Comparison of ENCODE assay signal across 22 cellular contexts in genomic region chr7:142792129-142792528, GRCh38. TPM values are rescaled to one million over a fixed set of nuclear protein-coding genes. Genes with fewer than 3 reads are reported as not detected.
DNase-seq lines count a peak whose midpoint lies in the region; ATAC-seq lines count a peak whose summit lies in the region.
"Had no signal": no experiment of that assay in that cellular context is flagged by ENCODE, and none has a peak within 500 bp of the region (broad histone marks: within the 10 kb centered on the region; RNA-seq: fewer than 3 reads in every experiment).

No MANE protein-coding gene starts in this region.

- no peaks in the 10 kb centered on the region for H3K27me3 ChIP-seq in CD4-positive, CD25-positive, alpha-beta regulatory T cell (ENCODE audit: control insufficient read depth, insufficient read depth, low read length)

- CTCF ChIA-PET in activated CD8-positive, alpha-beta T cell treated with anti-CD3 and anti-CD28 coated beads, Interleukin-2, amount 10 ng/mL, durations not matched to agents 7 days and 5 days (lab: Charles Lee) = interaction anchor here (1.3 to 20.0 kb wide), 2 partner anchors 18 to 204 kb away, joined by 3 to 584 read pairs; no protein-coding TSS in a partner anchor

- no peaks in the 10 kb centered on the region for H3K9me3 ChIP-seq in CD4-positive, CD25-positive, alpha-beta regulatory T cell (ENCODE audit: control insufficient read depth in 2 of 2, low read length in 2 of 2)
- H3K9me3 ChIP-seq: BE2C, colonic mucosa, psoas muscle had no signal

- POLR2A ChIA-PET in activated CD8-positive, alpha-beta T cell treated with anti-CD3 and anti-CD28 coated beads, Interleukin-2, amount 10 ng/mL, durations not matched to agents 7 days and 5 days (lab: Charles Lee) = interaction anchor here (1.4 to 20.1 kb wide), 2 partner anchors 13 to 262 kb away, joined by 3 to 2065 read pairs; no protein-coding TSS in a partner anchor

- peak overlapping the region; percentile 100 for H3K27ac ChIP-seq in CD4-positive, CD25-positive, alpha-beta regulatory T cell (ENCODE audit: insufficient read depth, low read length, poor library complexity, severe bottlenecking)
- H3K27ac ChIP-seq: colonic mucosa, psoas muscle had no signal

- H3K9me3 Mint-ChIP-seq in T-helper 2 cell treated with Interferon-gamma antibody and Interleukin-4, amounts not matched to agents 5 μg/mL and 100 μg/mL, for 36 hours = no peaks in the 10 kb centered on the region
- peaks cover 0 to 6% (median 0%) of the 10 kb centered on the region in 7 donors for H3K9me3 Mint-ChIP-seq in CD4-positive, CD25-positive, alpha-beta regulatory T cell
- H3K9me3 Mint-ChIP-seq in activated CD8-positive, alpha-beta T cell treated with anti-CD3 and anti-CD28 coated beads, Interleukin-2, amount 10 ng/mL, durations not matched to agents 7 days and 5 days (ENCODE audit: insufficient read depth) = no peaks in the 10 kb centered on the region
- no peaks in the 10 kb centered on the region for H3K9me3 Mint-ChIP-seq in immature natural killer cell
- H3K9me3 Mint-ChIP-seq: brain had no signal

- peak overlapping the region; percentile 93 for H3K4me3 Mint-ChIP-seq in T-helper 2 cell treated with Interferon-gamma antibody and Interleukin-4, amounts not matched to agents 5 μg/mL and 100 μg/mL, for 36 hours
- peak overlapping the region; percentile 98 to 100 (median 99) for H3K4me3 Mint-ChIP-seq in CD4-positive, CD25-positive, alpha-beta regulatory T cell
- peak overlapping the region; percentile 90 for H3K4me3 Mint-ChIP-seq in activated CD8-positive, alpha-beta T cell treated with anti-CD3 and anti-CD28 coated beads, Interleukin-2, amount 10 ng/mL, durations not matched to agents 7 days and 5 days
- H3K4me3 Mint-ChIP-seq in immature natural killer cell = peak overlapping the region; percentile 41 to 95 (median 63)
- H3K4me3 Mint-ChIP-seq: brain had no signal

- peaks cover 40% of the 10 kb centered on the region for H3K36me3 ChIP-seq in CD4-positive, CD25-positive, alpha-beta regulatory T cell (ENCODE audit: control insufficient read depth, insufficient read depth, low read length)
- H3K36me3 ChIP-seq: BE2C, colonic mucosa had no signal

- H3K4me1 ChIP-seq in CD4-positive, CD25-positive, alpha-beta regulatory T cell (ENCODE audit: control insufficient read depth, insufficient read depth, low read length, poor library complexity, severe bottlenecking) = peaks cover 53% of the 10 kb centered on the region
- H3K4me1 ChIP-seq: BE2C, colonic mucosa had no signal

- H3K27me3 Mint-ChIP-seq in T-helper 2 cell treated with Interferon-gamma antibody and Interleukin-4, amounts not matched to agents 5 μg/mL and 100 μg/mL, for 36 hours (ENCODE audit: low read depth) = no peaks in the 10 kb centered on the region
- no peaks in the 10 kb centered on the region for H3K27me3 Mint-ChIP-seq in CD4-positive, CD25-positive, alpha-beta regulatory T cell
- no peaks in the 10 kb centered on the region for H3K27me3 Mint-ChIP-seq in activated CD8-positive, alpha-beta T cell treated with anti-CD3 and anti-CD28 coated beads, Interleukin-2, amount 10 ng/mL, durations not matched to agents 7 days and 5 days (ENCODE audit: low read depth)
- H3K27me3 Mint-ChIP-seq in immature natural killer cell (ENCODE audit: low read depth in 3 of 3) = peaks cover 14 to 34% (median 24%) of the 10 kb centered on the region in 3 donors

- H3K4me3 ChIP-seq in CD4-positive, CD25-positive, alpha-beta regulatory T cell (ENCODE audit: low read depth, low read length) = peak overlapping the region; percentile 86
- H3K4me3 ChIP-seq: colonic mucosa, psoas muscle had no signal

- peaks cover 37% of the 10 kb centered on the region for H3K4me1 Mint-ChIP-seq in T-helper 2 cell treated with Interferon-gamma antibody and Interleukin-4, amounts not matched to agents 5 μg/mL and 100 μg/mL, for 36 hours (ENCODE audit: low read depth)
- peaks cover 15 to 37% (median 30%) of the 10 kb centered on the region in 4 donors for H3K4me1 Mint-ChIP-seq in CD4-positive, CD25-positive, alpha-beta regulatory T cell
- H3K4me1 Mint-ChIP-seq in activated CD8-positive, alpha-beta T cell treated with anti-CD3 and anti-CD28 coated beads, Interleukin-2, amount 10 ng/mL, durations not matched to agents 7 days and 5 days (ENCODE audit: low read depth) = peaks cover 39% of the 10 kb centered on the region
- peaks cover 86 to 88% of the 10 kb centered on the region in 2 donors for H3K4me1 Mint-ChIP-seq in immature natural killer cell

- peaks cover 79% of the 10 kb centered on the region for H3K36me3 Mint-ChIP-seq in T-helper 2 cell treated with Interferon-gamma antibody and Interleukin-4, amounts not matched to agents 5 μg/mL and 100 μg/mL, for 36 hours (ENCODE audit: low read depth)
- H3K36me3 Mint-ChIP-seq in CD4-positive, CD25-positive, alpha-beta regulatory T cell = peaks cover 63% of the 10 kb centered on the region
- H3K36me3 Mint-ChIP-seq in activated CD8-positive, alpha-beta T cell treated with anti-CD3 and anti-CD28 coated beads, Interleukin-2, amount 10 ng/mL, durations not matched to agents 7 days and 5 days (ENCODE audit: low read depth) = peaks cover 86% of the 10 kb centered on the region
- peaks cover 21 to 47% (median 43%) of the 10 kb centered on the region in 3 donors for H3K36me3 Mint-ChIP-seq in immature natural killer cell
- H3K36me3 Mint-ChIP-seq: brain had no signal

- H3K27ac Mint-ChIP-seq in T-helper 2 cell treated with Interferon-gamma antibody and Interleukin-4, amounts not matched to agents 5 μg/mL and 100 μg/mL, for 36 hours = peak overlapping the region; percentile 99
- H3K27ac Mint-ChIP-seq in CD4-positive, CD25-positive, alpha-beta regulatory T cell = peak overlapping the region; percentile 90 to 100 (median 100)
- peak overlapping the region; percentile 99 for H3K27ac Mint-ChIP-seq in activated CD8-positive, alpha-beta T cell treated with anti-CD3 and anti-CD28 coated beads, Interleukin-2, amount 10 ng/mL, durations not matched to agents 7 days and 5 days
- peak overlapping the region; percentile 89 to 100 (median 100) for H3K27ac Mint-ChIP-seq in immature natural killer cell
- H3K27ac Mint-ChIP-seq: brain had no signal

- no peak for ATAC-seq in CD4-positive, CD25-positive, alpha-beta regulatory T cell (ENCODE audit: low read depth in 2 of 2)
- no peak for ATAC-seq in activated CD8-positive, alpha-beta T cell treated with anti-CD3 and anti-CD28 coated beads, Interleukin-2, amount 10 ng/mL, durations not matched to agents 7 days and 5 days
- no peak for ATAC-seq in GM21381 (IDR thresholded peaks at IDR 0.05; ENCODE audit: unreplicated experiment)
- ATAC-seq: left lobe of liver, psoas muscle, Right ventricle myocardium inferior had no signal

- no peak for DNase-seq in T-helper 2 cell treated with Interferon-gamma antibody and Interleukin-4, amounts not matched to agents 5 μg/mL and 100 μg/mL, for 36 hours (ENCODE audit: low spot score)
- DNase-seq in T-helper 2 cell (no peak), immature natural killer cell (no peak), middle frontal gyrus (ENCODE audit: extremely low spot score, low spot score) (no peak), NCI-H2107 treated with DMSO at 0.1 percent for 48 hours (lab: John Stamatoyannopoulos, UW; ENCODE audit: unreplicated experiment) (no peak)
- peak in 1 of 3 donors; percentile 22 for DNase-seq in CD4-positive, CD25-positive, alpha-beta regulatory T cell
- DNase-seq in activated CD8-positive, alpha-beta T cell treated with anti-CD3 and anti-CD28 coated beads, Interleukin-2, amount 10 ng/mL, durations not matched to agents 7 days and 5 days = peak; percentile 24
- DNase-seq: 8988T, BE2C, colonic mucosa, glutamatergic neuron, HCEC 1CT, KBM-7, midbrain, NCI-H2171 treated with DMSO at 0.1 percent for 48 hours, psoas muscle had no signal

RNA-seq across cellular contexts. Expression of gene PRSS2, which starts 21.4 kb away (rescaled TPM):
- 0.52 TPM for total RNA-seq in CD4-positive, CD25-positive, alpha-beta regulatory T cell
- 1 to 10 TPM; 1.5 to 3.2 (median 2.7) TPM for polyA plus RNA-seq in CD4-positive, CD25-positive, alpha-beta regulatory T cell
- total RNA-seq in activated CD8-positive, alpha-beta T cell treated with anti-CD3 and anti-CD28 coated beads, Interleukin-2, amount 10 ng/mL, durations not matched to agents 7 days and 5 days = not detected
- polyA plus RNA-seq in immature natural killer cell = not detected
- total RNA-seq: Right ventricle myocardium inferior, skeletal muscle tissue, urinary bladder had no signal

RNA-seq across cellular contexts. Expression of gene PRSS1, which starts 42.9 kb away (rescaled TPM):
- total RNA-seq in CD4-positive, CD25-positive, alpha-beta regulatory T cell = not detected
- polyA plus RNA-seq in CD4-positive, CD25-positive, alpha-beta regulatory T cell = under 1 TPM in 1 of 4 donors, not detected in 3; 0.49 TPM
- not detected for total RNA-seq in activated CD8-positive, alpha-beta T cell treated with anti-CD3 and anti-CD28 coated beads, Interleukin-2, amount 10 ng/mL, durations not matched to agents 7 days and 5 days
- polyA plus RNA-seq in immature natural killer cell = under 1 TPM in 1 of 3 donors, not detected in 2; 0.13 TPM
- total RNA-seq: Right ventricle myocardium inferior, skeletal muscle tissue, urinary bladder had no signal
